ENCODE assay signal across 1 cellular context in genomic region chr18:48750485-48751175, GRCh38.
TF ChIP-seq lines count a peak whose summit lies in the region.

No MANE protein-coding gene starts in this region.

TF ChIP-seq in SK-N-SH, 30 proteins besides CTCF, POLR2A, EP300 and RAD21 (continued from another document):
- TF ChIP-seq MXI1 (IDR thresholded peaks at IDR 0.05; ENCODE audit: low read depth, low read length) (no peak), ELF1 (IDR thresholded peaks at IDR 0.05) (no peak), TEAD4 (IDR thresholded peaks at IDR 0.05; ENCODE audit: borderline replicate concordance, insufficient read depth) (no peak), RCOR1 (IDR thresholded peaks at IDR 0.05; ENCODE audit: low read length) (no peak), RFX5 (IDR thresholded peaks at IDR 0.05; ENCODE audit: low read length) (no peak), REST (IDR thresholded peaks at IDR 0.05; ENCODE audit: low read depth, low read length) (no peak), JUND (IDR thresholded peaks at IDR 0.05) (no peak), ZBTB33 (IDR thresholded peaks at IDR 0.05; ENCODE audit: borderline replicate concordance, low read depth) (no peak), YY1 (IDR thresholded peaks at IDR 0.05; ENCODE audit: low read depth) (no peak)
